Comparison of ENCODE assay signal across 19 cellular contexts in the genomic region with DNA sequence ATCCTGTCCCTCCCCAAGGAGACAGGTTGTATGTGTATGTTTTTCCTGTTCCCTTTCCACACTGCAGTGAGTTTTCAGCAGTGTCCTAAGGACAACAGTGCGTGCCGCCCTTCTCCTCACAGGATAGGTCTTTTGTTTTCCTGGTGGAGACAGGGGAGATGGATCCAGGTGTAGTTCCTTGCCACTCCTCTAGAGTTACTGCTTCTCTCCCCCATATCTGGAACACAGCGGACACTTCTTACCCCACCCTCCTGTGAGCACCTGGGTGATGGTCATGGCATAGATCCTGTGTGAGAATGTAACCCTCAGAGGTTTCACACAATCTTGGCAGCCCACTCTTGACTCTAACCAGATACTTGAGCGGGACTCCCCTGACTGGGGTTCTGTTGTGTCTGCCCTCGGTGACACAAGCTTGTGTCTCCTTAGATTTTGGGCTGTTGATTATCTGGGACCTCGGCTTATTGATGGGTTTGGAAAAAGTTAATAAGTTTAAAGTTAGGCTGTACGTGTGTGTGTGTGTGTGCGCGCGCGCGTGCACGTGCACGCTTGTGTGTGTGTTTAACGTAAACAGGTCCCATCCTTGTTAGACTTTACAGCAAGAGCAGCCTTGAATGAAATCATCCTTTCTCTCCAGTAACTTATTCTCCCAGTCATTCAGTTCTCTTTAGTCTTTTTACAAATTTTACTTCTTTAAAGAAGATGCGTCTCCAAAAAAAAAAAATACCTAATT.
DNase-seq lines count a peak whose midpoint lies in the region; ATAC-seq, FAIRE-seq and TF ChIP-seq lines count a peak whose summit lies in the region.
"Had no signal": no experiment of that assay in that cellular context is flagged by ENCODE, and none has a peak within 500 bp of the region (broad histone marks: within the 10 kb centered on the region; RNA-seq: fewer than 3 reads in every experiment).

No MANE protein-coding gene starts in this region.

- H2AFZ ChIP-seq in mammary epithelial cell (ENCODE audit: low read depth, low read length) (no peak overlapping the region), Loucy (ENCODE audit: low read length) (no peak overlapping the region), H1 (ENCODE audit: low read length) (no peak overlapping the region)
- H2AFZ ChIP-seq: parathyroid adenoma had no signal

- POLR2A ChIA-PET in MCF 10A (lab: Yijun Ruan, JAX) (interaction anchor here (0.6 kb wide), 2 partner anchors 16 to 75 kb away, joined by 3 read pairs; no protein-coding TSS in a partner anchor), H1 (lab: Charles Lee; ENCODE audit: partially characterized antibody) (no interaction called here)

- no peak for ATAC-seq in stimulated activated memory B cell treated with anti-CD40 and anti-IgM and Interleukin-4, amounts not matched to agents 10 μg/mL and 1 μg/mL and 100 μg/mL, for 72 hours
- ATAC-seq in GM21576 (IDR thresholded peaks at IDR 0.05; ENCODE audit: unreplicated experiment) (no peak), GM19035 (IDR thresholded peaks at IDR 0.05; ENCODE audit: unreplicated experiment) (no peak)
- ATAC-seq: left cardiac atrium had no signal

- dilution Hi-C loops in mammary epithelial cell (cut with HindIII; ENCODE audit: low sequenced_read_pairs) = no loop called here

- BruUV-seq in MCF 10A (replicated peaks; lab: Mats Ljungman, UMichigan) = no TSS peak
- no TSS peak for BruUV-seq in mammary epithelial cell (replicated peaks; lab: Mats Ljungman, UMichigan)

- H4K5ac ChIP-seq in H1 (ENCODE audit: insufficient read length, low read depth, low read length) = no peak overlapping the region

- H3K4me1 ChIP-seq in mammary epithelial cell (ENCODE audit: insufficient read depth, low read length) = no peaks in the 10 kb centered on the region
- peaks cover 14% of the 10 kb centered on the region for H3K4me1 ChIP-seq in Loucy (ENCODE audit: insufficient read depth, low read length, poor library complexity, severe bottlenecking)
- H3K4me1 ChIP-seq in H1 (replicated peaks in 1 of 4; ENCODE audit: control insufficient read depth in 3 of 4, insufficient read depth in 4 of 4, low read length in 3 of 4) = no peaks in the 10 kb centered on the region
- no peaks in the 10 kb centered on the region for H3K4me1 ChIP-seq in small intestine (ENCODE audit: control insufficient read depth in 2 of 2, insufficient read depth in 1 of 2, low read depth in 1 of 2, low read length in 1 of 2)
- H3K4me1 ChIP-seq: parathyroid adenoma, SJCRH30 had no signal

- H3K23ac ChIP-seq in H1 (ENCODE audit: insufficient read length) = no peak overlapping the region

- CTCF ChIA-PET in MCF 10A (lab: Yijun Ruan, JAX) = interaction anchor here (0.8 kb wide), 1 partner anchor 39 kb away, joined by 6 read pairs; no protein-coding TSS in a partner anchor
- CTCF ChIA-PET in mammary epithelial cell (lab: Charles Lee; ENCODE audit: low non-redundant PET) = no interaction called here
- CTCF ChIA-PET in H1 (lab: Charles Lee; ENCODE audit: partially characterized antibody) = interaction anchor here (0.8 to 1.7 kb wide), 3 partner anchors 20 to 563 kb away, joined by 3 to 4 read pairs (median 3); no protein-coding TSS in a partner anchor

- DNase-seq in MCF 10A (ENCODE audit: unreplicated experiment) (no peak), mammary epithelial cell (no peak), H1 (ENCODE audit: low read depth in 1 of 2, low spot score in 2 of 2) (no peak), small intestine (no peak)
- DNase-seq: CD4-positive, CD25-positive, alpha-beta regulatory T cell; effector CD4-positive, alpha-beta T cell; left cardiac atrium; NCI-H1694 treated with DMSO at 0.1 percent for 48 hours; SJCRH30; stimulated activated CD4-positive, alpha-beta T cell treated with anti-CD3 and anti-CD28 coated beads, Interleukin-1b, Interleukin-23, amount 100 ng/mL, for 48 hours; stimulated activated naive CD4-positive, alpha-beta T cell; T-helper 2 cell had no signal

- H3K27ac ChIP-seq in mammary epithelial cell (ENCODE audit: insufficient read depth, low read depth, low read length) = no peak overlapping the region
- 0 out of 2 replicates have a peak overlapping the region, but pooled peaks have one; percentile 32 for H3K27ac ChIP-seq in H1 (ENCODE audit: low read depth, low read length)
- H3K27ac ChIP-seq in small intestine (ENCODE audit: low read depth in 1 of 2, low read length in 1 of 2) = no peak overlapping the region
- H3K27ac ChIP-seq: parathyroid adenoma, SJCRH30 had no signal

- TF ChIP-seq RAD21 in H1 (IDR thresholded peaks at IDR 0.05 in 1 of 2, conservative IDR thresholded peaks at IDR 0.05 in 1 of 2; ENCODE audit: low read depth in 2 of 2, low read length in 2 of 2) = no peak

- H3K4me2 ChIP-seq in mammary epithelial cell (ENCODE audit: insufficient read depth, low read depth, low read length) (no peak overlapping the region), Loucy (ENCODE audit: low read depth, low read length, poor library complexity, severe bottlenecking) (no peak overlapping the region), H1 (ENCODE audit: insufficient read depth in 1 of 2, low read depth in 2 of 2, low read length in 2 of 2) (no peak overlapping the region)

- no peaks in the 10 kb centered on the region for H3K9me2 ChIP-seq in Loucy (replicated peaks; ENCODE audit: low read depth, low read length)

- H2BK120ac ChIP-seq in H1 (replicated peaks; ENCODE audit: low read depth, low read length) = no peak overlapping the region

- H3K79me1 ChIP-seq in H1 (ENCODE audit: low read depth, low read length) = no peaks in the 10 kb centered on the region

- in situ Hi-C loops in mammary epithelial cell (cut with MboI; ENCODE audit: low sequenced_read_pairs in 2 of 2) = no loop called here

- H3K36me3 ChIP-seq in mammary epithelial cell (ENCODE audit: insufficient read depth, low read length) = peaks cover 5% of the 10 kb centered on the region
- peaks cover 16% of the 10 kb centered on the region; the same call in 1 of the 2 replicates for H3K36me3 ChIP-seq in Loucy (ENCODE audit: insufficient read depth, low read length)
- peaks cover 5 to 16% (median 12%) of the 10 kb centered on the region in 4 experiments for H3K36me3 ChIP-seq in H1 (ENCODE audit: control insufficient read depth in 2 of 4, insufficient read depth in 4 of 4, low read length in 3 of 4)
- peaks cover 9% of the 10 kb centered on the region in 2 donors for H3K36me3 ChIP-seq in small intestine (ENCODE audit: control insufficient read depth in 2 of 2, insufficient read depth in 2 of 2, low read length in 2 of 2)
- H3K36me3 ChIP-seq: SJCRH30 had no signal

- H3F3A ChIP-seq in Loucy (ENCODE audit: low read depth) = no peaks in the 10 kb centered on the region

- H3K9me3 Mint-ChIP-seq in MCF 10A (ENCODE audit: unreplicated experiment) = no peaks in the 10 kb centered on the region
- no peaks in the 10 kb centered on the region for H3K9me3 Mint-ChIP-seq in stimulated activated memory B cell treated with anti-CD40 and anti-IgM and Interleukin-4, amounts not matched to agents 10 μg/mL and 1 μg/mL and 100 μg/mL, for 72 hours
- H3K9me3 Mint-ChIP-seq: activated naive CD4-positive, alpha-beta T cell treated with anti-CD3 and anti-CD28 coated beads, Interleukin-2, amount 50 U/mL, for 24 hours had no signal

- peaks cover 4% of the 10 kb centered on the region for H3K79me2 ChIP-seq in mammary epithelial cell (ENCODE audit: insufficient read depth, low read length)
- no peaks in the 10 kb centered on the region for H3K79me2 ChIP-seq in Loucy (ENCODE audit: insufficient read depth, low read length)
- peaks cover 0 to 11% of the 10 kb centered on the region in 2 experiments; a peak in 1 of 4 replicates for H3K79me2 ChIP-seq in H1 (ENCODE audit: control insufficient read depth in 1 of 2, insufficient read depth in 2 of 2, low read length in 2 of 2)
- H3K79me2 ChIP-seq: parathyroid adenoma had no signal

- intact Hi-C loops in MCF 10A (cut with micrococcal nuclease) = no loop called here
- intact Hi-C loops in mammary epithelial cell (cut with micrococcal nuclease) = no loop called here

- no peaks in the 10 kb centered on the region for H3K4me1 Mint-ChIP-seq in MCF 10A (ENCODE audit: insufficient read depth, unreplicated experiment)
- peaks cover 47% of the 10 kb centered on the region for H3K4me1 Mint-ChIP-seq in stimulated activated memory B cell treated with anti-CD40 and anti-IgM and Interleukin-4, amounts not matched to agents 10 μg/mL and 1 μg/mL and 100 μg/mL, for 72 hours
- H3K4me1 Mint-ChIP-seq: nephron had no signal

- no peak overlapping the region for H3K4me3 Mint-ChIP-seq in MCF 10A (ENCODE audit: unreplicated experiment)
- no peak overlapping the region for H3K4me3 Mint-ChIP-seq in stimulated activated memory B cell treated with anti-CD40 and anti-IgM and Interleukin-4, amounts not matched to agents 10 μg/mL and 1 μg/mL and 100 μg/mL, for 72 hours
- H3K4me3 Mint-ChIP-seq: activated naive CD4-positive, alpha-beta T cell treated with anti-CD3 and anti-CD28 coated beads, Interleukin-2, amount 50 U/mL, for 24 hours; nephron had no signal

- no peaks in the 10 kb centered on the region for H3K23me2 ChIP-seq in H1 (ENCODE audit: low read depth, low read length)

- no peak overlapping the region for H3K14ac ChIP-seq in H1 (ENCODE audit: insufficient read length)

- H3K18ac ChIP-seq in H1 (ENCODE audit: extremely low read depth, low read length) = no peak overlapping the region

- H3K9me3 ChIP-seq in mammary epithelial cell (replicated peaks; ENCODE audit: insufficient read depth, low read length) (no peaks in the 10 kb centered on the region), Loucy (ENCODE audit: insufficient read depth, low read depth, low read length) (no peaks in the 10 kb centered on the region), H1 (ENCODE audit: insufficient read depth in 2 of 2, low read depth in 1 of 2, low read length in 1 of 2) (no peaks in the 10 kb centered on the region), small intestine (ENCODE audit: control insufficient read depth, low read depth) (no peaks in the 10 kb centered on the region)
- H3K9me3 ChIP-seq: SJCRH30 had no signal

- H3K36me3 Mint-ChIP-seq in MCF 10A (ENCODE audit: insufficient read depth, unreplicated experiment) = peaks cover 24% of the 10 kb centered on the region
- peaks cover 80% of the 10 kb centered on the region for H3K36me3 Mint-ChIP-seq in stimulated activated memory B cell treated with anti-CD40 and anti-IgM and Interleukin-4, amounts not matched to agents 10 μg/mL and 1 μg/mL and 100 μg/mL, for 72 hours

- H4K8ac ChIP-seq in H1 (ENCODE audit: extremely low read depth, insufficient read depth, low read length) = no peak overlapping the region

- H4K91ac ChIP-seq in H1 (replicated peaks; ENCODE audit: insufficient read length, low read length) = no peak overlapping the region

- TF ChIP-seq CTCF in MCF 10A (IDR thresholded peaks at IDR 0.05; ENCODE audit: unreplicated experiment) = peak; percentile 23
- peak in 1 of 2 donors; percentile 23 for TF ChIP-seq CTCF in mammary epithelial cell (conservative IDR thresholded peaks at IDR 0.05 in 1 of 2, IDR thresholded peaks at IDR 0.05 in 1 of 2; ENCODE audit: extremely low read depth in 1 of 2, insufficient read depth in 1 of 2, low read depth in 1 of 2, low read length in 2 of 2)
- TF ChIP-seq CTCF in Loucy (conservative IDR thresholded peaks at IDR 0.05; ENCODE audit: low read length) = peak; percentile 40
- TF ChIP-seq CTCF in H1 (IDR thresholded peaks at IDR 0.05; ENCODE audit: control extremely low read depth in 1 of 3, insufficient read depth in 1 of 3, low read depth in 1 of 3, low read length in 3 of 3) = peak in 1 of 3 experiments; percentile 26; a peak in 1 of 4 replicates

- H4K20me1 ChIP-seq in mammary epithelial cell (ENCODE audit: insufficient read depth, low read length) (no peaks in the 10 kb centered on the region), Loucy (ENCODE audit: insufficient read depth, low read length, poor library complexity, severe bottlenecking) (peaks cover 6% of the 10 kb centered on the region), H1 (replicated peaks in 1 of 2; ENCODE audit: control insufficient read depth in 1 of 2, insufficient read depth in 2 of 2, low read length in 2 of 2) (no peaks in the 10 kb centered on the region)

- no peak overlapping the region for H2BK20ac ChIP-seq in H1 (ENCODE audit: low read length)

- H2BK12ac ChIP-seq in H1 (ENCODE audit: low read depth, low read length) = no peak overlapping the region

- no peak overlapping the region for H2BK5ac ChIP-seq in H1 (ENCODE audit: low read depth, low read length)

- H3K9ac ChIP-seq in mammary epithelial cell (ENCODE audit: insufficient read depth, low read length) (no peak overlapping the region), Loucy (ENCODE audit: low read depth, low read length, poor library complexity, severe bottlenecking) (no peak overlapping the region), H1 (replicated peaks in 1 of 4; ENCODE audit: extremely low read depth in 1 of 4, low read depth in 3 of 4, low read length in 3 of 4) (no peak overlapping the region)
- H3K9ac ChIP-seq: parathyroid adenoma had no signal

- no peak overlapping the region; the same call in 1 of the 2 replicates for H2AK5ac ChIP-seq in H1 (ENCODE audit: low read depth, low read length)

- H3K4me3 ChIP-seq in mammary epithelial cell (replicated peaks in 1 of 3; ENCODE audit: insufficient read depth in 1 of 3, low read depth in 2 of 3, low read length in 3 of 3) = no peak overlapping the region
- H3K4me3 ChIP-seq in Loucy (ENCODE audit: low read length, poor library complexity, severe bottlenecking) = no peak overlapping the region
- H3K4me3 ChIP-seq in H1 (ENCODE audit: extremely low read depth in 1 of 4, insufficient read depth in 2 of 4, low read depth in 3 of 4, low read length in 4 of 4) = no peak overlapping the region
- H3K4me3 ChIP-seq in small intestine (ENCODE audit: low read depth in 1 of 2, low read length in 2 of 2) = no peak overlapping the region
- H3K4me3 ChIP-seq: SJCRH30 had no signal

- WGBS in mammary epithelial cell (ENCODE audit: low coverage, missing lambda C conversion rate) = 98% methylated on average over 16 of the region's 16 CpGs
- 93% methylated on average over 16 of the region's 16 CpGs; no CpG with 5 or more reads in 1 of the 2 experiments for WGBS in H1 (ENCODE audit: extremely low coverage in 1 of 2, insufficient coverage in 1 of 2, insufficient read length in 1 of 2, insufficient replicate concordance in 2 of 2, low coverage in 1 of 2, low lambda C conversion rate in 2 of 2, missing lambda C conversion rate in 1 of 2), 2 experiments
- WGBS in small intestine, 3 donors = 97 to 98% (median 98%) methylated on average over 16 of the region's 16 CpGs

- no peak overlapping the region for H3K27ac Mint-ChIP-seq in MCF 10A (ENCODE audit: low read depth, unreplicated experiment)
- peak overlapping the region; percentile 30 for H3K27ac Mint-ChIP-seq in stimulated activated memory B cell treated with anti-CD40 and anti-IgM and Interleukin-4, amounts not matched to agents 10 μg/mL and 1 μg/mL and 100 μg/mL, for 72 hours
- H3K27ac Mint-ChIP-seq: activated naive CD4-positive, alpha-beta T cell treated with anti-CD3 and anti-CD28 coated beads, Interleukin-2, amount 50 U/mL, for 24 hours; nephron had no signal

- H3K27me3 ChIP-seq in mammary epithelial cell (ENCODE audit: insufficient read depth, low read length) (no peaks in the 10 kb centered on the region), Loucy (ENCODE audit: insufficient read depth, low read length, poor library complexity, severe bottlenecking) (no peaks in the 10 kb centered on the region), H1 (replicated peaks in 1 of 4; ENCODE audit: control insufficient read depth in 3 of 4, extremely low read depth in 1 of 4, insufficient read depth in 3 of 4, low read length in 3 of 4) (no peaks in the 10 kb centered on the region), small intestine (ENCODE audit: control insufficient read depth in 2 of 2, insufficient read depth in 2 of 2, low read length in 2 of 2) (no peaks in the 10 kb centered on the region)
- H3K27me3 ChIP-seq: SJCRH30 had no signal

- H3K4ac ChIP-seq in H1 (replicated peaks; ENCODE audit: insufficient read length, low read depth, low read length) = no peak overlapping the region

- H3K27me3 Mint-ChIP-seq in MCF 10A (ENCODE audit: insufficient read depth, unreplicated experiment) = no peaks in the 10 kb centered on the region
- no peaks in the 10 kb centered on the region for H3K27me3 Mint-ChIP-seq in stimulated activated memory B cell treated with anti-CD40 and anti-IgM and Interleukin-4, amounts not matched to agents 10 μg/mL and 1 μg/mL and 100 μg/mL, for 72 hours
- H3K27me3 Mint-ChIP-seq: activated naive CD4-positive, alpha-beta T cell treated with anti-CD3 and anti-CD28 coated beads, Interleukin-2, amount 50 U/mL, for 24 hours; CD4-positive, CD25-positive, alpha-beta regulatory T cell had no signal

- FAIRE-seq in H1 (lab: Jason Lieb, UNC) (no peak), small intestine (lab: Jason Lieb, UNC) (no peak)

- no peak for TF ChIP-seq POLR2A in H1 (IDR thresholded peaks at IDR 0.05; ENCODE audit: control extremely low read depth in 1 of 2, low read depth in 2 of 2, low read length in 2 of 2)

- no peak overlapping the region for H3K56ac ChIP-seq in H1 (replicated peaks; ENCODE audit: insufficient read length, low read depth, low read length)

- TF ChIP-seq EP300 in H1 (IDR thresholded peaks at IDR 0.05; ENCODE audit: borderline replicate concordance in 1 of 2, low read depth in 2 of 2, low read length in 2 of 2) = no peak

- H2BK15ac ChIP-seq in H1 (ENCODE audit: low read length) = no peak overlapping the region
